In the genomic region with DNA sequence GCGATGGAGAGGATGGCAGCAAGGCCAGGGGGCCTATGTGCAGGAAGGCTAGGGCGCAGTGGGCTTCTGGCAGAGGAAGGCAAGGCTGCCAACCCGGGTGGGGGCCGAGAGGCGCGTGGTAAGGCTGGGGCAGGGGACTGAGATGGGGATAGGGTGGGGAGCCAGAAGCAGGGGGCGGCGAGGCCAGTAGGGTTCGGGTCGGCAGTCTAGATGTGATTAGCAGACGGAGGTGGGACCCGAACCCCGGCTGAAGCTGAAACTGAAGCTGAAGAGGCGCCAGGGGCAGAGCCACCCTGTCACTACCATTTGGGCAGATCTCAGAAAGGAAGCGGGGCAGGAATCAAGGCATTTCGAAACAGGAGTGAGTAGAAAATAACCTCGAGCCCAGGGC, we compare ENCODE assay signal across 8 cellular contexts. TPM values are rescaled to one million over a fixed set of nuclear protein-coding genes. Genes with fewer than 3 reads are reported as not detected.
DNase-seq lines count a peak whose midpoint lies in the region; ATAC-seq and TF ChIP-seq lines count a peak whose summit lies in the region.

No MANE protein-coding gene starts in this region.

- H3K9me3 Mint-ChIP-seq in IgD-negative memory B cell = peaks cover 0 to 3% (median 0%) of the 10 kb centered on the region in 3 donors
- H3K9me3 Mint-ChIP-seq in naive thymus-derived CD8-positive, alpha-beta T cell = no peaks in the 10 kb centered on the region

- peaks cover 36% of the 10 kb centered on the region for H3F3A ChIP-seq in DOHH2 (ENCODE audit: control insufficient read depth, insufficient read depth)

- H3K4me2 ChIP-seq in DOHH2 (ENCODE audit: low read length) = peak overlapping the region; percentile 80

- H3K4me3 Mint-ChIP-seq in IgD-negative memory B cell = peak overlapping the region in 2 of 4 donors; percentile 91 to 99
- H3K4me3 Mint-ChIP-seq in naive thymus-derived CD8-positive, alpha-beta T cell = peak overlapping the region in 8 of 10 donors; percentile 89 to 93 (median 92)

- H3K36me3 ChIP-seq in DOHH2 (ENCODE audit: control insufficient read depth, low read length) = peaks cover 43% of the 10 kb centered on the region

- peak; percentile 21 to 23 for DNase-seq in activated CD4-positive, alpha-beta T cell treated with anti-CD3 and anti-CD28 coated beads, Interleukin-2, amount 50 U/mL, for 4 hours
- peak; percentile 49 to 63 for DNase-seq in erythroblast (lab: John Stamatoyannopoulos, UW)
- peak in 4 of 10 donors; percentile 2 to 64 (median 6) for DNase-seq in naive thymus-derived CD8-positive, alpha-beta T cell
- DNase-seq in dedifferentiated amniotic fluid mesenchymal stem cell (ENCODE audit: extremely low spot score) = no peak

- no peak for TF ChIP-seq POLR2A in erythroblast (IDR thresholded peaks at IDR 0.05; ENCODE audit: low read length)

- POLR2A ChIA-PET in naive thymus-derived CD8-positive, alpha-beta T cell (lab: Charles Lee) = interaction anchor here (1.2 to 3.2 kb wide), 3 partner anchors 55 to 384 kb away, joined by 5 to 28 read pairs (median 8); a partner anchor contains a TSS

- no peaks in the 10 kb centered on the region for H3K9me3 ChIP-seq in DOHH2 (ENCODE audit: control insufficient read depth, insufficient read depth, low read length)

- H3K4me1 ChIP-seq in DOHH2 (ENCODE audit: control insufficient read depth, low read length) = peaks cover 47% of the 10 kb centered on the region

- H3K27ac ChIP-seq in DOHH2 (ENCODE audit: low read depth, low read length) (peak overlapping the region; percentile 99), temporal lobe (ENCODE audit: low read depth, low read length) (peak overlapping the region; percentile 17)

- ATAC-seq in GM21515 (IDR thresholded peaks at IDR 0.05; ENCODE audit: unreplicated experiment) = peak; percentile 12
- peak; percentile 16 to 31 for ATAC-seq in naive thymus-derived CD8-positive, alpha-beta T cell

- H3K4me3 ChIP-seq in DOHH2 (ENCODE audit: low read length) = peak overlapping the region; percentile 99

- H3K27ac Mint-ChIP-seq in IgD-negative memory B cell = peak overlapping the region; percentile 89 to 95 (median 94)
- peak overlapping the region in 8 of 10 donors; percentile 83 to 94 (median 89) for H3K27ac Mint-ChIP-seq in naive thymus-derived CD8-positive, alpha-beta T cell

- H3K27me3 ChIP-seq in DOHH2 (ENCODE audit: control insufficient read depth, low read length) = no peaks in the 10 kb centered on the region

- H3K4me1 Mint-ChIP-seq in IgD-negative memory B cell = peaks cover 32 to 41% (median 37%) of the 10 kb centered on the region in 3 donors
- H3K4me1 Mint-ChIP-seq in naive thymus-derived CD8-positive, alpha-beta T cell = peaks cover 26 to 46% (median 36%) of the 10 kb centered on the region in 4 donors

- H3K36me3 Mint-ChIP-seq in IgD-negative memory B cell = peaks cover 3% of the 10 kb centered on the region
- peaks cover 0 to 2% (median 0%) of the 10 kb centered on the region in 3 donors for H3K36me3 Mint-ChIP-seq in naive thymus-derived CD8-positive, alpha-beta T cell

- peaks cover 47% of the 10 kb centered on the region for H3K79me2 ChIP-seq in DOHH2 (ENCODE audit: control insufficient read depth, low read length)

- peaks cover 1% of the 10 kb centered on the region for H3K27me3 Mint-ChIP-seq in IgD-negative memory B cell
- H3K27me3 Mint-ChIP-seq in naive thymus-derived CD8-positive, alpha-beta T cell = peaks cover 0 to 4% (median 0%) of the 10 kb centered on the region in 5 donors

- no peaks in the 10 kb centered on the region for H4K20me1 ChIP-seq in DOHH2 (ENCODE audit: control insufficient read depth, insufficient read depth, low read depth, low read length)

- no peak for TF ChIP-seq CTCF in DOHH2 (IDR thresholded peaks at IDR 0.05; ENCODE audit: low read depth, low read length, poor library complexity, severe bottlenecking)

- H3K9me2 ChIP-seq in DOHH2 (replicated peaks; ENCODE audit: control insufficient read depth, low read length) = no peaks in the 10 kb centered on the region

RNA-seq across cellular contexts. Expression of a gene that starts 0.5 kb away (rescaled TPM):
- 18.9 TPM for polyA plus RNA-seq in IgD-negative memory B cell
- total RNA-seq in naive thymus-derived CD8-positive, alpha-beta T cell = 1 to 10 TPM; 7.8 to 8.0 TPM
- polyA plus RNA-seq in naive thymus-derived CD8-positive, alpha-beta T cell = 1 to 10 TPM; 1.8 to 3.0 (median 2.1) TPM
- 20.9 TPM for total RNA-seq in temporal lobe

RNA-seq across cellular contexts. Expression of a gene that starts 0.8 kb away (rescaled TPM):
- 0.08 TPM for polyA plus RNA-seq in IgD-negative memory B cell
- total RNA-seq in naive thymus-derived CD8-positive, alpha-beta T cell = under 1 TPM in 1 of 2 experiments, not detected in 1; 0.44 TPM
- polyA plus RNA-seq in naive thymus-derived CD8-positive, alpha-beta T cell = under 1 TPM in 1 of 3 donors, not detected in 2; 0.07 TPM
- total RNA-seq in temporal lobe = 5.2 TPM

RNA-seq across cellular contexts. Expression of a gene that starts 46.9 kb away (rescaled TPM):
- 0.34 TPM for polyA plus RNA-seq in IgD-negative memory B cell
- total RNA-seq in naive thymus-derived CD8-positive, alpha-beta T cell = 1 to 10 TPM; 1.6 to 1.9 TPM
- under 1 TPM in 1 of 3 donors, not detected in 2; 0.09 TPM for polyA plus RNA-seq in naive thymus-derived CD8-positive, alpha-beta T cell
- total RNA-seq in temporal lobe = 0.25 TPM

RNA-seq across cellular contexts. Expression of a gene that starts 55.5 kb away (rescaled TPM):
- polyA plus RNA-seq in IgD-negative memory B cell = 15.4 TPM
- 10 to 100 TPM; 17.9 to 19.6 TPM for total RNA-seq in naive thymus-derived CD8-positive, alpha-beta T cell
- polyA plus RNA-seq in naive thymus-derived CD8-positive, alpha-beta T cell = 10 to 100 TPM in 1 of 3 donors, 1 to 10 TPM in 2; 8.0 to 10.0 (median 9.9) TPM
- total RNA-seq in temporal lobe = 1.7 TPM

RNA-seq across cellular contexts. Expression of a gene that starts 55.7 kb away (rescaled TPM):
- polyA plus RNA-seq in IgD-negative memory B cell = 2.3 TPM
- total RNA-seq in naive thymus-derived CD8-positive, alpha-beta T cell = 10 to 100 TPM; 11.4 to 13.9 TPM
- polyA plus RNA-seq in naive thymus-derived CD8-positive, alpha-beta T cell = under 1 TPM; 0.25 to 0.50 (median 0.40) TPM
- 13.8 TPM for total RNA-seq in temporal lobe
